31 cellular contexts compared by ENCODE assay signal in genomic region chr2:145524303-145524702, GRCh38.
"Had no signal": no experiment of that assay in that cellular context is flagged by ENCODE, and none has a peak within 500 bp of the region (broad histone marks: within the 10 kb centered on the region; RNA-seq: fewer than 3 reads in every experiment).

No MANE protein-coding gene starts in this region.

- H3K27ac Mint-ChIP-seq: activated T-helper 1 cell treated with anti-CD3 and anti-CD28 coated beads, Interleukin-12 subunit alpha, Interleukin-12 subunit beta, Interleukin-2, Interleukin-4 antibody, amounts not matched to agents 30 ng/mL and 10 ng/mL and 1 ng/mL, durations not matched to agents 14 hours and 24 hours and 36 hours; immature natural killer cell; mesothelial cell of epicardium; naive B cell; stimulated activated naive B cell treated with anti-CD40 and anti-IgM and Interleukin-4, amounts not matched to agents 10 μg/mL and 1 μg/mL and 100 μg/mL, for 72 hours; T-helper 1 cell treated with Interleukin-12 subunit alpha and Interleukin-12 subunit beta and Interleukin-4 antibody, amounts not matched to agents 30 μg/mL and 1 μg/mL, for 36 hours had no signal

- H3K27ac ChIP-seq: brain microvascular endothelial cell, coronary artery, dorsolateral prefrontal cortex, right atrium auricular region, suprapubic skin, tibial nerve, WERI-Rb-1 had no signal

- H3K4me3 ChIP-seq: coronary artery, dorsolateral prefrontal cortex, right atrium auricular region, suprapubic skin, tibial nerve had no signal

- H3K9me3 ChIP-seq: right atrium auricular region, suprapubic skin had no signal

- H3K4me1 Mint-ChIP-seq: immature natural killer cell, naive B cell had no signal

- H3K4me3 Mint-ChIP-seq: activated T-helper 1 cell treated with anti-CD3 and anti-CD28 coated beads, Interleukin-12 subunit alpha, Interleukin-12 subunit beta, Interleukin-2, Interleukin-4 antibody, amounts not matched to agents 30 ng/mL and 10 ng/mL and 1 ng/mL, durations not matched to agents 14 hours and 24 hours and 36 hours; immature natural killer cell; mesothelial cell of epicardium; naive B cell; stimulated activated naive B cell treated with anti-CD40 and anti-IgM and Interleukin-4, amounts not matched to agents 10 μg/mL and 1 μg/mL and 100 μg/mL, for 72 hours; T-helper 1 cell treated with Interleukin-12 subunit alpha and Interleukin-12 subunit beta and Interleukin-4 antibody, amounts not matched to agents 30 μg/mL and 1 μg/mL, for 36 hours had no signal

- H3K27me3 ChIP-seq: brain microvascular endothelial cell, dorsolateral prefrontal cortex, right atrium auricular region, suprapubic skin, tibial nerve had no signal

- H3K4me1 ChIP-seq: right atrium auricular region, suprapubic skin had no signal

- DNase-seq: activated CD4-positive, alpha-beta T cell treated with anti-CD3 and anti-CD28 coated beads for 48 hours; activated CD4-positive, alpha-beta T cell treated with anti-CD3 and anti-CD28 coated beads, Interleukin-2, amount 50 U/mL, for 48 hours; activated CD8-positive, alpha-beta memory T cell treated with anti-CD3 and anti-CD28 coated beads, Interleukin-2, amount 50 U/mL, for 4 hours; activated gamma-delta T cell; activated naive CD4-positive, alpha-beta T cell treated with anti-CD3 and anti-CD28 coated beads, Interleukin-2, amount 50 U/mL, for 16 hours; activated T-cell treated with anti-CD3 and anti-CD28 coated beads, Interleukin-2, amount 50 U/mL, for 1 hour; amniotic stem cell; brain microvascular endothelial cell; dorsolateral prefrontal cortex; effector memory CD4-positive, alpha-beta T cell; head of caudate nucleus; hypothalamus; immature natural killer cell; kidney; left colon; mammary epithelial cell; naive B cell; nucleus accumbens; stimulated activated CD4-positive, alpha-beta T cell treated with anti-CD3 and anti-CD28 coated beads, Interleukin-15, amount 100 ng/mL, for 24 hours; stimulated activated CD4-positive, alpha-beta T cell treated with anti-CD3 and anti-CD28 coated beads, Interleukin-2, amount 100 ng/mL, for 24 hours; stimulated activated naive B cell treated with anti-CD40 and anti-IgM and Interleukin-4, amounts not matched to agents 10 μg/mL and 1 μg/mL and 100 μg/mL, for 72 hours; T-helper 9 cell; WERI-Rb-1 had no signal

- ATAC-seq: activated CD4-positive, CD25-positive, alpha-beta regulatory T cell treated with anti-CD3 and anti-CD28 coated beads, Interleukin-2, amount 50 U/mL, for 24 hours; left colon; stimulated activated naive B cell treated with anti-CD40 and anti-IgM and Interleukin-4, amounts not matched to agents 10 μg/mL and 1 μg/mL and 100 μg/mL, for 72 hours had no signal

- H3K27me3 Mint-ChIP-seq: naive B cell; stimulated activated naive B cell treated with anti-CD40 and anti-IgM and Interleukin-4, amounts not matched to agents 10 μg/mL and 1 μg/mL and 100 μg/mL, for 72 hours had no signal

- H3K36me3 Mint-ChIP-seq: naive B cell had no signal

- H3K36me3 ChIP-seq: brain microvascular endothelial cell, right atrium auricular region, suprapubic skin, tibial nerve, WERI-Rb-1 had no signal

- H3K9me3 Mint-ChIP-seq: T-helper 1 cell treated with Interleukin-12 subunit alpha and Interleukin-12 subunit beta and Interleukin-4 antibody, amounts not matched to agents 30 μg/mL and 1 μg/mL, for 36 hours had no signal
